4 cellular contexts compared by ENCODE assay signal in the genomic region with DNA sequence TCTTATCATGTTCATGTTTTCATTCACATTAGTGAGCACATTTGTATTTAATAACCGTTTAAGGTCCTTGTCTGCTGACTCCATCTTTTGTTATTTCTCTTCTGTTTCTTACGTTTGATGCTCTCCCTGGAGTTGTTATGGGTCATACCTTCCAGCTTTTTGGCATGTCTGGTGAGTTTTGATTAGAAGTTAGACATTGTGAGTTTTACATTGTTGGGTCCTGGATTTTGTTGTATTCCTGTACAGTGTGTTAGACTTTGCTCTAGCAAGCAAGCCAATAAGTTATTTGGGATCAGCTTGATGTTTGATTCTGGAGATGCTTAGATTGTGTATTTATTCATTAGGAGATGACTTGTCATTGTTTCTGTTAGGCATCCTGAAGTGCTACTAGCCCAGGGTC. TPM values are rescaled to one million over a fixed set of nuclear protein-coding genes. Genes with fewer than 3 reads are reported as not detected.
"Had no signal": no experiment of that assay in that cellular context is flagged by ENCODE, and none has a peak within 500 bp of the region (broad histone marks: within the 10 kb centered on the region; RNA-seq: fewer than 3 reads in every experiment).

No MANE protein-coding gene starts in this region.

- H3K4me3 ChIP-seq: GM12878 had no signal

- DNase-seq: GDM1, GF-D8 had no signal

RNA-seq across cellular contexts. Expression of a gene that starts 16.9 kb away (rescaled TPM):
- total RNA-seq: G401 had no signal
